In the genomic region with DNA sequence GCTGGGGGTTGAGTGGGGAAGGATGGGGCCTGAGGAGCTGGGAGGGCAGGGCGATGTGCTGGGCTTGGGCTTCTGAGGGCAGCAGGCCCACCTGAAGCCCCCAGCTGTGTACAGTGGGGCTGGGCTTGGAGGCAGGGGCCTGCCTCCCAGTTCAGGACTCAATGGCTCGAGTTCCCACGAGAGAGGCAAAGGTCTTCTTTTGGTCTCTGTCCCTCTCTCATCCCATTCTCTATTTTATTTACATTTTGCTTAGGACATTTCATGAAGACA, we compare ENCODE assay signal across 19 cellular contexts.
DNase-seq lines count a peak whose midpoint lies in the region; ATAC-seq and TF ChIP-seq lines count a peak whose summit lies in the region.
"Had no signal": no experiment of that assay in that cellular context is flagged by ENCODE, and none has a peak within 500 bp of the region (broad histone marks: within the 10 kb centered on the region; RNA-seq: fewer than 3 reads in every experiment).

No MANE protein-coding gene starts in this region.

- H3K27me3 ChIP-seq in upper lobe of right lung = no peaks in the 10 kb centered on the region

- H3K27me3 Mint-ChIP-seq in osteocyte (ENCODE audit: unreplicated experiment) = peaks cover 14% of the 10 kb centered on the region
- peaks cover 15% of the 10 kb centered on the region for H3K27me3 Mint-ChIP-seq in activated CD4-positive, alpha-beta T cell treated with anti-CD3 and anti-CD28 coated beads, Interleukin-2, amount 10 ng/mL, durations not matched to agents 7 days and 5 days
- H3K27me3 Mint-ChIP-seq: IgD-negative memory B cell had no signal

- H3K4me1 ChIP-seq in upper lobe of right lung = no peaks in the 10 kb centered on the region

- H3K27ac Mint-ChIP-seq in osteocyte (ENCODE audit: unreplicated experiment) = no peak overlapping the region
- H3K27ac Mint-ChIP-seq in activated CD4-positive, alpha-beta T cell treated with anti-CD3 and anti-CD28 coated beads, Interleukin-2, amount 10 ng/mL, durations not matched to agents 7 days and 5 days = no peak overlapping the region
- H3K27ac Mint-ChIP-seq: CD8-positive, alpha-beta memory T cell; IgD-negative memory B cell had no signal

- H3K9me3 Mint-ChIP-seq in osteocyte (ENCODE audit: unreplicated experiment) = no peaks in the 10 kb centered on the region
- H3K9me3 Mint-ChIP-seq in activated CD4-positive, alpha-beta T cell treated with anti-CD3 and anti-CD28 coated beads, Interleukin-2, amount 10 ng/mL, durations not matched to agents 7 days and 5 days = no peaks in the 10 kb centered on the region
- H3K9me3 Mint-ChIP-seq: CD8-positive, alpha-beta memory T cell; IgD-negative memory B cell had no signal

- no peaks in the 10 kb centered on the region for H3K9me3 ChIP-seq in upper lobe of right lung

- no peaks in the 10 kb centered on the region for H3K4me1 Mint-ChIP-seq in osteocyte (ENCODE audit: unreplicated experiment)
- H3K4me1 Mint-ChIP-seq in activated CD4-positive, alpha-beta T cell treated with anti-CD3 and anti-CD28 coated beads, Interleukin-2, amount 10 ng/mL, durations not matched to agents 7 days and 5 days = no peaks in the 10 kb centered on the region
- H3K4me1 Mint-ChIP-seq: CD8-positive, alpha-beta memory T cell had no signal

- ATAC-seq in upper lobe of right lung (no peak), HG03469 (IDR thresholded peaks at IDR 0.05; ENCODE audit: unreplicated experiment) (no peak)
- ATAC-seq: Panc1 had no signal

- TF ChIP-seq CTCF in osteocyte (IDR thresholded peaks at IDR 0.05) (no peak), upper lobe of right lung (IDR thresholded peaks at IDR 0.05) (no peak)

- H3K4me3 Mint-ChIP-seq in osteocyte (ENCODE audit: unreplicated experiment) = no peak overlapping the region
- H3K4me3 Mint-ChIP-seq in activated CD4-positive, alpha-beta T cell treated with anti-CD3 and anti-CD28 coated beads, Interleukin-2, amount 10 ng/mL, durations not matched to agents 7 days and 5 days = no peak overlapping the region
- H3K4me3 Mint-ChIP-seq: CD8-positive, alpha-beta memory T cell had no signal

- H3K36me3 Mint-ChIP-seq in osteocyte (ENCODE audit: unreplicated experiment) = no peaks in the 10 kb centered on the region
- no peaks in the 10 kb centered on the region for H3K36me3 Mint-ChIP-seq in activated CD4-positive, alpha-beta T cell treated with anti-CD3 and anti-CD28 coated beads, Interleukin-2, amount 10 ng/mL, durations not matched to agents 7 days and 5 days (ENCODE audit: low read depth)
- H3K36me3 Mint-ChIP-seq: CD8-positive, alpha-beta memory T cell had no signal

- DNase-seq in activated CD8-positive, alpha-beta memory T cell treated with anti-CD3 and anti-CD28 coated beads, Interleukin-2, amount 50 U/mL, for 48 hours = peak; percentile 10
- DNase-seq in activated CD8-positive, alpha-beta memory T cell treated with anti-CD3 and anti-CD28 coated beads for 24 hours = no peak
- peak; percentile 43 for DNase-seq in ecto neural progenitor cell (ENCODE audit: low spot score)
- DNase-seq in osteocyte (ENCODE audit: extremely low spot score, unreplicated experiment) = peak; percentile 44
- DNase-seq in upper lobe of right lung = peak; percentile 26
- DNase-seq in activated CD4-positive, alpha-beta T cell treated with anti-CD3 and anti-CD28 coated beads, Interleukin-2, amount 10 ng/mL, durations not matched to agents 7 days and 5 days = no peak
- DNase-seq in activated gamma-delta T cell (lab: John Stamatoyannopoulos, UW) = no peak
- DNase-seq: C1 segment of cervical spinal cord; Calu3; CD8-positive, alpha-beta memory T cell; GOT3; MV-4-11; NCI-H1694 treated with DMSO at 0.1 percent for 48 hours; NCI-H2081 treated with DMSO at 0.1 percent for 48 hours; NCI-H2171 treated with DMSO at 0.1 percent for 48 hours; NCI-H524 treated with DMSO at 0.1 percent for 48 hours had no signal

- intact Hi-C loops in upper lobe of right lung (cut with DNase I) = no loop called here

- H3K4me3 ChIP-seq in upper lobe of right lung = no peak overlapping the region

- POLR2A ChIA-PET in activated CD4-positive, alpha-beta T cell treated with anti-CD3 and anti-CD28 coated beads, Interleukin-2, amount 10 ng/mL, durations not matched to agents 7 days and 5 days (lab: Charles Lee) = no interaction called here

- no peak overlapping the region for H3K27ac ChIP-seq in upper lobe of right lung

- no peaks in the 10 kb centered on the region for H3K36me3 ChIP-seq in upper lobe of right lung

- CTCF ChIA-PET in activated CD4-positive, alpha-beta T cell treated with anti-CD3 and anti-CD28 coated beads, Interleukin-2, amount 10 ng/mL, durations not matched to agents 7 days and 5 days (lab: Charles Lee) = interaction anchor here (1.6 kb wide), 1 partner anchor 9 kb away, joined by 4 read pairs; no protein-coding TSS in a partner anchor

Comparison
In these comparisons a context has a peak if more than half of its experiments do, and no peak if none do; other contexts are left out.
1. DNase-seq: peak in activated CD8-positive, alpha-beta memory T cell treated with anti-CD3 and anti-CD28 coated beads, Interleukin-2, amount 50 U/mL, for 48 hours (single experiment), ecto neural progenitor cell (single experiment), osteocyte (single experiment) and upper lobe of right lung (single experiment); none in activated CD8-positive, alpha-beta memory T cell treated with anti-CD3 and anti-CD28 coated beads for 24 hours (single experiment), activated CD4-positive, alpha-beta T cell treated with anti-CD3 and anti-CD28 coated beads, Interleukin-2, amount 10 ng/mL, durations not matched to agents 7 days and 5 days (single experiment) and activated gamma-delta T cell (single experiment).